9 cellular contexts compared by ENCODE assay signal in the genomic region with DNA sequence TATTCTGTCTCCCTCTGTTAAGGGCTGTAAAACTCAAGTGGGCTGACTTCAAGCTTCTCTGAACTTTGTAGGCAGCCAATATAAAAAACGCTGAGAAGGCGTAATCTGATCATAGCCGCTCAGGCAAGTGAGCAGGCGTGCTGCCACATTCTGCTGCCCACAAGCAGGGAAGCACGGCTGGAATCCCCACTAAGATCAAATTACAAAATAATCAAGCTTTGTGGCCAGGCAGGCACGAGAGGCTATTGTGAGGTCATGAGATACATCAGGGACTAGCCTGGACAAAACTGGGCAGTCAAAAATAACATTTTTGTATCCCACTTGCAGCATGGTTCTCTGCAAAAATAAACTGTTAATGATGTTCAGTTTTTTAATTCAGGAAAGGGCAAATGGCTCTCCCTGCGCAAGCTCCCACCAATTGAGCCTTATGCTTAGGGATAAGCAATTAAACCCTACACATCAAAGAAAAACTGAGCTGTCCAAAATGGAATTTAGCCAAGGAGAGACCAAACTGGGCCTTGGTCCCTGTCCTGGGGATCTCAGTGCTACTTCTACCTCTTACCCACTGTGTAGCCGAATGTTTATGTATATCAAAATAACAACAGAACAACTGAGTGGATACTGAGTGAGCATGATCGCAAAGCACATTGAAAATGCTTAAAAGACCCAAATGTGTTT.
DNase-seq lines count a peak whose midpoint lies in the region; ATAC-seq, FAIRE-seq and TF ChIP-seq lines count a peak whose summit lies in the region.
"Had no signal": no experiment of that assay in that cellular context is flagged by ENCODE, and none has a peak within 500 bp of the region (broad histone marks: within the 10 kb centered on the region; RNA-seq: fewer than 3 reads in every experiment).

No MANE protein-coding gene starts in this region.

- H3K4me1 ChIP-seq in astrocyte (ENCODE audit: insufficient read depth, low read length) = peaks cover 14% of the 10 kb centered on the region

- no peaks in the 10 kb centered on the region for H4K20me1 ChIP-seq in astrocyte (ENCODE audit: insufficient read depth, low read length)

- peak overlapping the region; percentile 62 for H3K27ac Mint-ChIP-seq in astrocyte (ENCODE audit: unreplicated experiment)
- no peak overlapping the region for H3K27ac Mint-ChIP-seq in CD4-positive, alpha-beta T cell

- H3K9me3 Mint-ChIP-seq in astrocyte (ENCODE audit: unreplicated experiment) = no peaks in the 10 kb centered on the region
- H3K9me3 Mint-ChIP-seq in CD4-positive, alpha-beta T cell = no peaks in the 10 kb centered on the region

- H3K4me1 Mint-ChIP-seq in astrocyte (ENCODE audit: low read depth, unreplicated experiment) = peaks cover 20% of the 10 kb centered on the region
- H3K4me1 Mint-ChIP-seq in CD4-positive, alpha-beta T cell (ENCODE audit: low read depth) = no peaks in the 10 kb centered on the region

- no peak for TF ChIP-seq CTCF in astrocyte (IDR thresholded peaks at IDR 0.05; ENCODE audit: insufficient read depth, low read depth, low read length)
- no peak for TF ChIP-seq CTCF in CD4-positive, alpha-beta T cell (IDR thresholded peaks at IDR 0.05)

- no peak overlapping the region for H3K9ac ChIP-seq in astrocyte (ENCODE audit: low read length)

- no peaks in the 10 kb centered on the region for H3K36me3 ChIP-seq in astrocyte (ENCODE audit: insufficient read depth, low read length)

- peak overlapping the region; percentile 54 for H3K4me2 ChIP-seq in astrocyte (ENCODE audit: low read length)

- no peaks in the 10 kb centered on the region for H3K79me2 ChIP-seq in astrocyte (ENCODE audit: insufficient read depth, low read length)

- ATAC-seq in HG02678 (IDR thresholded peaks at IDR 0.05; ENCODE audit: unreplicated experiment) = no peak
- ATAC-seq in CD4-positive, alpha-beta T cell (ENCODE audit: poor library complexity) = no peak

- H3K4me3 Mint-ChIP-seq in astrocyte (ENCODE audit: unreplicated experiment) = no peak overlapping the region
- no peak overlapping the region for H3K4me3 Mint-ChIP-seq in CD4-positive, alpha-beta T cell

- no peak overlapping the region for H3K4me3 ChIP-seq in astrocyte (ENCODE audit: insufficient read depth, low read depth, low read length)
- H3K4me3 ChIP-seq: GM12878 had no signal

- POLR2A ChIA-PET in CD4-positive, alpha-beta T cell (lab: Charles Lee) = no interaction called here

- FAIRE-seq in astrocyte (lab: Jason Lieb, UNC) (peak; percentile 93), GM19239 (lab: Jason Lieb, UNC) (no peak)
- FAIRE-seq: GM12878 had no signal

- no peak overlapping the region for H2AFZ ChIP-seq in astrocyte (ENCODE audit: low read depth, low read length)

- H3K27me3 ChIP-seq in astrocyte (ENCODE audit: insufficient read depth, low read length) = no peaks in the 10 kb centered on the region
- no peaks in the 10 kb centered on the region for H3K27me3 ChIP-seq in CD4-positive, alpha-beta T cell (ENCODE audit: control insufficient read depth, insufficient read depth, low read length)

- H3K36me3 Mint-ChIP-seq in astrocyte (ENCODE audit: low read depth, unreplicated experiment) = no peaks in the 10 kb centered on the region
- peaks cover 10% of the 10 kb centered on the region for H3K36me3 Mint-ChIP-seq in CD4-positive, alpha-beta T cell (ENCODE audit: low read depth)

- intact Hi-C loops in CD4-positive, alpha-beta T cell (cut with DNase I, micrococcal nuclease) = no loop called here

- no peaks in the 10 kb centered on the region for H3K9me3 ChIP-seq in astrocyte (ENCODE audit: insufficient read depth, low read depth, low read length)
- H3K9me3 ChIP-seq in CD4-positive, alpha-beta T cell (ENCODE audit: control insufficient read depth, low read length) = no peaks in the 10 kb centered on the region

- DNase-seq in COLO829 (ENCODE audit: low spot score) (peak; percentile 13), NCI-H146 (lab: John Stamatoyannopoulos, UW) (peak; percentile 88), astrocyte (ENCODE audit: low read depth) (peak; percentile 94), islet precursor cell (peak; percentile 93), GM19239 (ENCODE audit: insufficient read length, low spot score) (no peak)
- no peak for DNase-seq in activated effector memory CD4-positive, alpha-beta T cell treated with anti-CD3 and anti-CD28 coated beads, Interleukin-2, amount 50 U/mL, for 16 hours
- DNase-seq in CD4-positive, alpha-beta T cell = no peak

- H3K27ac ChIP-seq in astrocyte (ENCODE audit: low read depth, low read length) = no peak overlapping the region
- no peak overlapping the region for H3K27ac ChIP-seq in CD4-positive, alpha-beta T cell (ENCODE audit: low read depth, low read length)

- peaks cover 8% of the 10 kb centered on the region for H3K27me3 Mint-ChIP-seq in astrocyte (ENCODE audit: low read depth, unreplicated experiment)
- no peaks in the 10 kb centered on the region for H3K27me3 Mint-ChIP-seq in CD4-positive, alpha-beta T cell

- CTCF ChIA-PET in CD4-positive, alpha-beta T cell (lab: Charles Lee) = interaction anchor here (1.0 kb wide), 1 partner anchor 13 kb away, joined by 4 read pairs; no protein-coding TSS in a partner anchor

Comparison
In these comparisons a context has a peak if more than half of its experiments do, and no peak if none do; other contexts are left out.
1. DNase-seq: peak in COLO829 (single experiment), NCI-H146 (single experiment), astrocyte (single experiment) and islet precursor cell (single experiment); none in activated effector memory CD4-positive, alpha-beta T cell treated with anti-CD3 and anti-CD28 coated beads, Interleukin-2, amount 50 U/mL, for 16 hours (single experiment), GM19239 (single experiment) and CD4-positive, alpha-beta T cell (0 of 10).